Comparison of ENCODE assay signal across 1 cellular context in the genomic region with DNA sequence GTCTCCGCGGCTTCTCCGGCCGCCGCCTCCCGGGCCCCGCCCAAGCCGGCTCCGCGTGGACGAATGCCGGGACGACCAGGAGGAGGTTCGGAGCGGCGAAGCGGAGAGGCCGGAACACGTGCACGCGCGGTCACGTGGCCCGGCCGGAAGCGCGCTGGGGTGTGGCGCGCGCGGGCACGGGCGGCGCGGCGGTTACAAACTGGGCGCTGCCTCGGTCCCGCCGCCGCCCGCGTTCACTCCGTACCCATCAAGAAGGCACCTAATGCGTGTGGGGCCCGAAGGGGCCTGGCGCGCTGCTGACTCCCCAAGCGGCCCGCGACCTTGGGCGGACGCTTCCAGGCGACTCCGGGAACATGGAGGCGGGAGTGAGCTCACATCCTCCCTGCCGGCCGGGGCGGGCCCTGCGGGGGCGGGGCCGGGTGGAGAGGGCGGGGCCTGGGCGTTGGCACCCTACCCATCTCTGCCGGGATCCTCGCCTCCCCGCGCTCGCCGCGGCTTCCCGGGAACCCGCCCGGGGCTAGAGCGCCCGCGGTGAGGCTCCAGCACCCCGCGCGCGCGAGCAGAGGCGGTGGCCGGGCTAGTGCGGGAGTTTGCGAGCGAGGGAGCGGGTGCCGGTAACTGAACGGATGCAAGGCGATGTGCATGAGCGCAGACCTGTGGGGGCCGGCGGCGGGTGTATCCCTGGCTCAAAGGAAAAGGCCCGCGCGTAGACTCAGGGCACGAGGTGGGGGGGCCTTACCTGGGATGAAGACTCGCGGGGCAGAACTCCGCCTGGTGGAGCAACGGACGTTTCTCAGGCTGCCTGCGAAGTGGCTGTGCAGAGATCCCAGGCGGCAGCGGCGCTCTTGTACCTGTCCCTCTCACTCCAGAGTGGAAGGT.
TF ChIP-seq lines count a peak whose summit lies in the region.

A gene (minus strand): TSS at position 367 of the 879 bp plus-strand sequence. CDS start 424 bp downstream, outside the sequence.

TF ChIP-seq in SK-N-SH treated with all-trans-retinoic acid at 6 μM for 48 hours, 23 proteins besides CTCF, POLR2A, EP300 and RAD21 (continued from another document):
- TF ChIP-seq, protein P1, sequence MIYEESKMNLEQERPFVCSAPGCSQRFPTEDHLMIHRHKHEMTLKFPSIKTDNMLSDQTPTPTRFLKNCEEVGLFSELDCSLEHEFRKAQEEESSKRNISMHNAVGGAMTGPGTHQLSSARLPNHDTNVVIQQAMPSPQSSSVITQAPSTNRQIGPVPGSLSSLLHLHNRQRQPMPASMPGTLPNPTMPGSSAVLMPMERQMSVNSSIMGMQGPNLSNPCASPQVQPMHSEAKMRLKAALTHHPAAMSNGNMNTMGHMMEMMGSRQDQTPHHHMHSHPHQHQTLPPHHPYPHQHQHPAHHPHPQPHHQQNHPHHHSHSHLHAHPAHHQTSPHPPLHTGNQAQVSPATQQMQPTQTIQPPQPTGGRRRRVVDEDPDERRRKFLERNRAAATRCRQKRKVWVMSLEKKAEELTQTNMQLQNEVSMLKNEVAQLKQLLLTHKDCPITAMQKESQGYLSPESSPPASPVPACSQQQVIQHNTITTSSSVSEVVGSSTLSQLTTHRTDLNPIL (CRISPR knock-in tag; IDR thresholded peaks at IDR 0.05; ENCODE audit: low read depth), result no peak
- TF ChIP-seq, protein P2, sequence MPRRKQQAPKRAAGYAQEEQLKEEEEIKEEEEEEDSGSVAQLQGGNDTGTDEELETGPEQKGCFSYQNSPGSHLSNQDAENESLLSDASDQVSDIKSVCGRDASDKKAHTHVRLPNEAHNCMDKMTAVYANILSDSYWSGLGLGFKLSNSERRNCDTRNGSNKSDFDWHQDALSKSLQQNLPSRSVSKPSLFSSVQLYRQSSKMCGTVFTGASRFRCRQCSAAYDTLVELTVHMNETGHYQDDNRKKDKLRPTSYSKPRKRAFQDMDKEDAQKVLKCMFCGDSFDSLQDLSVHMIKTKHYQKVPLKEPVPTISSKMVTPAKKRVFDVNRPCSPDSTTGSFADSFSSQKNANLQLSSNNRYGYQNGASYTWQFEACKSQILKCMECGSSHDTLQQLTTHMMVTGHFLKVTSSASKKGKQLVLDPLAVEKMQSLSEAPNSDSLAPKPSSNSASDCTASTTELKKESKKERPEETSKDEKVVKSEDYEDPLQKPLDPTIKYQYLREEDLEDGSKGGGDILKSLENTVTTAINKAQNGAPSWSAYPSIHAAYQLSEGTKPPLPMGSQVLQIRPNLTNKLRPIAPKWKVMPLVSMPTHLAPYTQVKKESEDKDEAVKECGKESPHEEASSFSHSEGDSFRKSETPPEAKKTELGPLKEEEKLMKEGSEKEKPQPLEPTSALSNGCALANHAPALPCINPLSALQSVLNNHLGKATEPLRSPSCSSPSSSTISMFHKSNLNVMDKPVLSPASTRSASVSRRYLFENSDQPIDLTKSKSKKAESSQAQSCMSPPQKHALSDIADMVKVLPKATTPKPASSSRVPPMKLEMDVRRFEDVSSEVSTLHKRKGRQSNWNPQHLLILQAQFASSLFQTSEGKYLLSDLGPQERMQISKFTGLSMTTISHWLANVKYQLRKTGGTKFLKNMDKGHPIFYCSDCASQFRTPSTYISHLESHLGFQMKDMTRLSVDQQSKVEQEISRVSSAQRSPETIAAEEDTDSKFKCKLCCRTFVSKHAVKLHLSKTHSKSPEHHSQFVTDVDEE (CRISPR knock-in tag; IDR thresholded peaks at IDR 0.05), result peak; percentile 94
- TF ChIP-seq SNAI2 (CRISPR knock-in tag; IDR thresholded peaks at IDR 0.05), result peak; percentile 74; the same call in 1 of the 2 replicates
- TF ChIP-seq CSDC2 (CRISPR knock-in tag; IDR thresholded peaks at IDR 0.05), result peak; percentile 95
- TF ChIP-seq, protein P3, sequence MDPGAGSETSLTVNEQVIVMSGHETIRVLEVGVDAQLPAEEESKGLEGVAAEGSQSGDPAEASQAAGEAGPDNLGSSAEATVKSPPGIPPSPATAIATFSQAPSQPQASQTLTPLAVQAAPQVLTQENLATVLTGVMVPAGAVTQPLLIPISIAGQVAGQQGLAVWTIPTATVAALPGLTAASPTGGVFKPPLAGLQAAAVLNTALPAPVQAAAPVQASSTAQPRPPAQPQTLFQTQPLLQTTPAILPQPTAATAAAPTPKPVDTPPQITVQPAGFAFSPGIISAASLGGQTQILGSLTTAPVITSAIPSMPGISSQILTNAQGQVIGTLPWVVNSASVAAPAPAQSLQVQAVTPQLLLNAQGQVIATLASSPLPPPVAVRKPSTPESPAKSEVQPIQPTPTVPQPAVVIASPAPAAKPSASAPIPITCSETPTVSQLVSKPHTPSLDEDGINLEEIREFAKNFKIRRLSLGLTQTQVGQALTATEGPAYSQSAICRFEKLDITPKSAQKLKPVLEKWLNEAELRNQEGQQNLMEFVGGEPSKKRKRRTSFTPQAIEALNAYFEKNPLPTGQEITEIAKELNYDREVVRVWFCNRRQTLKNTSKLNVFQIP (CRISPR knock-in tag; IDR thresholded peaks at IDR 0.05; ENCODE audit: borderline replicate concordance, low read depth), result no peak
- no peak for TF ChIP-seq RARB (CRISPR knock-in tag; IDR thresholded peaks at IDR 0.05)
- TF ChIP-seq GLIS3 (CRISPR knock-in tag; IDR thresholded peaks at IDR 0.05), result no peak
- TF ChIP-seq ESRRG (CRISPR knock-in tag; IDR thresholded peaks at IDR 0.05), result 0 out of 2 replicates have a peak, but pooled peaks have one; percentile 39
- TF ChIP-seq, protein P4, sequence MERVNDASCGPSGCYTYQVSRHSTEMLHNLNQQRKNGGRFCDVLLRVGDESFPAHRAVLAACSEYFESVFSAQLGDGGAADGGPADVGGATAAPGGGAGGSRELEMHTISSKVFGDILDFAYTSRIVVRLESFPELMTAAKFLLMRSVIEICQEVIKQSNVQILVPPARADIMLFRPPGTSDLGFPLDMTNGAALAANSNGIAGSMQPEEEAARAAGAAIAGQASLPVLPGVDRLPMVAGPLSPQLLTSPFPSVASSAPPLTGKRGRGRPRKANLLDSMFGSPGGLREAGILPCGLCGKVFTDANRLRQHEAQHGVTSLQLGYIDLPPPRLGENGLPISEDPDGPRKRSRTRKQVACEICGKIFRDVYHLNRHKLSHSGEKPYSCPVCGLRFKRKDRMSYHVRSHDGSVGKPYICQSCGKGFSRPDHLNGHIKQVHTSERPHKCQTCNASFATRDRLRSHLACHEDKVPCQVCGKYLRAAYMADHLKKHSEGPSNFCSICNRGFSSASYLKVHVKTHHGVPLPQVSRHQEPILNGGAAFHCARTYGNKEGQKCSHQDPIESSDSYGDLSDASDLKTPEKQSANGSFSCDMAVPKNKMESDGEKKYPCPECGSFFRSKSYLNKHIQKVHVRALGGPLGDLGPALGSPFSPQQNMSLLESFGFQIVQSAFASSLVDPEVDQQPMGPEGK (CRISPR knock-in tag; IDR thresholded peaks at IDR 0.05; ENCODE audit: borderline replicate concordance), result no peak; the same call in none of the 2 replicates
